Comparison of ENCODE assay signal across 1 cellular context in the genomic region with DNA sequence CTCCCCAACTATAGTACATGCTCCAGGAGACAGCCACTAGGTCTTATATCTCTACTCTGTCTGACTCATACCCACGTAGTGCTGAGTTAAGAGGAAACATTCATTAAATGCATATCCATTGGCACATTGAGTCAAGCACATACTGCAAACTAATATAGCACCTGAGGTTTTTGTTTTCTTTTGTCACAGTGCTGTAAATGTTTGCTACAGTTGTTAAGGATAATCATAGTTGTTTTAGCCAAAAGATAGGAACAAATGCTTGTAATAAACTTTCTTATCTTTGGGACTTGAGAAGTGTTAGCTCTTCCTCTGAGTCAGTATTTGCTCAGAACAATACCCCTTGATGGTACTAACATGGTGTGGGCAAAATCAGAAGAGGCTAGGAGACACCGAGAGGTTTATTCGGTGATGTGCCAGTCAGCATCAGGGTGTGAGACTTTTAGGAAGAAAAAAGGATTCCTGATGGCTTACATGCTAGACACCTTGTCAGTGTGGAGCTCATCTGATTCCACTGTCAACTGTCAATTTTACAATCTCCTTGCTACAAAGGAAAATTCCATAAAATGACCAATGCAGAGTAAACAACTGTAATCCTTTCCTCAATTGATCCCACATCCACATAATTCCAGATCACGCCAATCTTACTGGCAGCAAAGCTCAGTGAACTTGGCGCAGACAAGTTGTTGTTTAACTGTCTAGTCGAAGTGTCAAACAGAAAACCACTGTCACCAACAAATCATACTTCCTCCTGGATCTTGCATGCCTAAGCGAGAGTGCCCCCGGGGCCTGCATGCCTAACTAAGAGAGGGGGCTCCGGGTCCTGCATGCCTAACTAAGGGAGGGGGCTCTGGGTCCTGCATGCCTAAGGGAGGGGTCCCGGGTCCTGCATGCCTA.
TF ChIP-seq lines count a peak whose summit lies in the region.

No MANE protein-coding gene starts in this region.

TF ChIP-seq in HepG2, 621 proteins besides CTCF, POLR2A, EP300 and RAD21 (continued from another document and continues in another):
- no peak; the same call in 1 of the 2 replicates for TF ChIP-seq ZNF12 (CRISPR knock-in tag; IDR thresholded peaks at IDR 0.05)
- peak; percentile 86 for TF ChIP-seq ELF3 (CRISPR knock-in tag; IDR thresholded peaks at IDR 0.05)
- TF ChIP-seq, protein P1, sequence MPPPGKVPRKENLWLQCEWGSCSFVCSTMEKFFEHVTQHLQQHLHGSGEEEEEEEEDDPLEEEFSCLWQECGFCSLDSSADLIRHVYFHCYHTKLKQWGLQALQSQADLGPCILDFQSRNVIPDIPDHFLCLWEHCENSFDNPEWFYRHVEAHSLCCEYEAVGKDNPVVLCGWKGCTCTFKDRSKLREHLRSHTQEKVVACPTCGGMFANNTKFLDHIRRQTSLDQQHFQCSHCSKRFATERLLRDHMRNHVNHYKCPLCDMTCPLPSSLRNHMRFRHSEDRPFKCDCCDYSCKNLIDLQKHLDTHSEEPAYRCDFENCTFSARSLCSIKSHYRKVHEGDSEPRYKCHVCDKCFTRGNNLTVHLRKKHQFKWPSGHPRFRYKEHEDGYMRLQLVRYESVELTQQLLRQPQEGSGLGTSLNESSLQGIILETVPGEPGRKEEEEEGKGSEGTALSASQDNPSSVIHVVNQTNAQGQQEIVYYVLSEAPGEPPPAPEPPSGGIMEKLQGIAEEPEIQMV (CRISPR knock-in tag; IDR thresholded peaks at IDR 0.05; ENCODE audit: low read depth) = no peak
- TF ChIP-seq SOX6 (IDR thresholded peaks at IDR 0.05) = no peak
- peak; percentile 86 for TF ChIP-seq SOX6 (CRISPR knock-in tag; IDR thresholded peaks at IDR 0.05)
- TF ChIP-seq SP140L (CRISPR knock-in tag; IDR thresholded peaks at IDR 0.05; ENCODE audit: borderline replicate concordance) = 0 out of 2 replicates have a peak, but pooled peaks have one; percentile 18
- no peak for TF ChIP-seq ETV6 (CRISPR knock-in tag; conservative IDR thresholded peaks at IDR 0.05)
- peak; percentile 93 for TF ChIP-seq ZNF331 (CRISPR knock-in tag; IDR thresholded peaks at IDR 0.05)
- TF ChIP-seq JDP2 (CRISPR knock-in tag; IDR thresholded peaks at IDR 0.05; ENCODE audit: borderline replicate concordance) = no peak
- TF ChIP-seq, protein P2, sequence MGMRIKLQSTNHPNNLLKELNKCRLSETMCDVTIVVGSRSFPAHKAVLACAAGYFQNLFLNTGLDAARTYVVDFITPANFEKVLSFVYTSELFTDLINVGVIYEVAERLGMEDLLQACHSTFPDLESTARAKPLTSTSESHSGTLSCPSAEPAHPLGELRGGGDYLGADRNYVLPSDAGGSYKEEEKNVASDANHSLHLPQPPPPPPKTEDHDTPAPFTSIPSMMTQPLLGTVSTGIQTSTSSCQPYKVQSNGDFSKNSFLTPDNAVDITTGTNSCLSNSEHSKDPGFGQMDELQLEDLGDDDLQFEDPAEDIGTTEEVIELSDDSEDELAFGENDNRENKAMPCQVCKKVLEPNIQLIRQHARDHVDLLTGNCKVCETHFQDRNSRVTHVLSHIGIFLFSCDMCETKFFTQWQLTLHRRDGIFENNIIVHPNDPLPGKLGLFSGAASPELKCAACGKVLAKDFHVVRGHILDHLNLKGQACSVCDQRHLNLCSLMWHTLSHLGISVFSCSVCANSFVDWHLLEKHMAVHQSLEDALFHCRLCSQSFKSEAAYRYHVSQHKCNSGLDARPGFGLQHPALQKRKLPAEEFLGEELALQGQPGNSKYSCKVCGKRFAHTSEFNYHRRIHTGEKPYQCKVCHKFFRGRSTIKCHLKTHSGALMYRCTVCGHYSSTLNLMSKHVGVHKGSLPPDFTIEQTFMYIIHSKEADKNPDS (CRISPR knock-in tag; IDR thresholded peaks at IDR 0.05) = no peak
- TF ChIP-seq RBM22 (optimal IDR thresholded peaks at IDR 0.05; ENCODE audit: low read length) = peak; percentile 19
- no peak for TF ChIP-seq ARNT (IDR thresholded peaks at IDR 0.05)
- no peak for TF ChIP-seq CENPT (CRISPR knock-in tag; IDR thresholded peaks at IDR 0.05; ENCODE audit: low read depth)
- TF ChIP-seq, protein P3, sequence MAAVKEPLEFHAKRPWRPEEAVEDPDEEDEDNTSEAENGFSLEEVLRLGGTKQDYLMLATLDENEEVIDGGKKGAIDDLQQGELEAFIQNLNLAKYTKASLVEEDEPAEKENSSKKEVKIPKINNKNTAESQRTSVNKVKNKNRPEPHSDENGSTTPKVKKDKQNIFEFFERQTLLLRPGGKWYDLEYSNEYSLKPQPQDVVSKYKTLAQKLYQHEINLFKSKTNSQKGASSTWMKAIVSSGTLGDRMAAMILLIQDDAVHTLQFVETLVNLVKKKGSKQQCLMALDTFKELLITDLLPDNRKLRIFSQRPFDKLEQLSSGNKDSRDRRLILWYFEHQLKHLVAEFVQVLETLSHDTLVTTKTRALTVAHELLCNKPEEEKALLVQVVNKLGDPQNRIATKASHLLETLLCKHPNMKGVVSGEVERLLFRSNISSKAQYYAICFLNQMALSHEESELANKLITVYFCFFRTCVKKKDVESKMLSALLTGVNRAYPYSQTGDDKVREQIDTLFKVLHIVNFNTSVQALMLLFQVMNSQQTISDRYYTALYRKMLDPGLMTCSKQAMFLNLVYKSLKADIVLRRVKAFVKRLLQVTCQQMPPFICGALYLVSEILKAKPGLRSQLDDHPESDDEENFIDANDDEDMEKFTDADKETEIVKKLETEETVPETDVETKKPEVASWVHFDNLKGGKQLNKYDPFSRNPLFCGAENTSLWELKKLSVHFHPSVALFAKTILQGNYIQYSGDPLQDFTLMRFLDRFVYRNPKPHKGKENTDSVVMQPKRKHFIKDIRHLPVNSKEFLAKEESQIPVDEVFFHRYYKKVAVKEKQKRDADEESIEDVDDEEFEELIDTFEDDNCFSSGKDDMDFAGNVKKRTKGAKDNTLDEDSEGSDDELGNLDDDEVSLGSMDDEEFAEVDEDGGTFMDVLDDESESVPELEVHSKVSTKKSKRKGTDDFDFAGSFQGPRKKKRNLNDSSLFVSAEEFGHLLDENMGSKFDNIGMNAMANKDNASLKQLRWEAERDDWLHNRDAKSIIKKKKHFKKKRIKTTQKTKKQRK (IDR thresholded peaks at IDR 0.05; ENCODE audit: low read length) = no peak
- TF ChIP-seq REL (CRISPR knock-in tag; conservative IDR thresholded peaks at IDR 0.05) = no peak
- TF ChIP-seq NCOA2 (CRISPR knock-in tag; IDR thresholded peaks at IDR 0.05) = peak; percentile 49
- TF ChIP-seq ZNF432 (CRISPR knock-in tag; IDR thresholded peaks at IDR 0.05; ENCODE audit: borderline replicate concordance) = no peak
- peak; percentile 24; the same call in 1 of the 2 replicates for TF ChIP-seq ZNF547 (CRISPR knock-in tag; IDR thresholded peaks at IDR 0.05)
- no peak for TF ChIP-seq ZNF7 (CRISPR knock-in tag; IDR thresholded peaks at IDR 0.05)
- TF ChIP-seq ZMYM2 (CRISPR knock-in tag; IDR thresholded peaks at IDR 0.05) = no peak
- TF ChIP-seq, protein P4, sequence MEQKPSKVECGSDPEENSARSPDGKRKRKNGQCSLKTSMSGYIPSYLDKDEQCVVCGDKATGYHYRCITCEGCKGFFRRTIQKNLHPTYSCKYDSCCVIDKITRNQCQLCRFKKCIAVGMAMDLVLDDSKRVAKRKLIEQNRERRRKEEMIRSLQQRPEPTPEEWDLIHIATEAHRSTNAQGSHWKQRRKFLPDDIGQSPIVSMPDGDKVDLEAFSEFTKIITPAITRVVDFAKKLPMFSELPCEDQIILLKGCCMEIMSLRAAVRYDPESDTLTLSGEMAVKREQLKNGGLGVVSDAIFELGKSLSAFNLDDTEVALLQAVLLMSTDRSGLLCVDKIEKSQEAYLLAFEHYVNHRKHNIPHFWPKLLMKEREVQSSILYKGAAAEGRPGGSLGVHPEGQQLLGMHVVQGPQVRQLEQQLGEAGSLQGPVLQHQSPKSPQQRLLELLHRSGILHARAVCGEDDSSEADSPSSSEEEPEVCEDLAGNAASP (CRISPR knock-in tag; IDR thresholded peaks at IDR 0.05; ENCODE audit: borderline replicate concordance) = 0 out of 2 replicates have a peak, but pooled peaks have one; percentile 47
- TF ChIP-seq, protein P5, sequence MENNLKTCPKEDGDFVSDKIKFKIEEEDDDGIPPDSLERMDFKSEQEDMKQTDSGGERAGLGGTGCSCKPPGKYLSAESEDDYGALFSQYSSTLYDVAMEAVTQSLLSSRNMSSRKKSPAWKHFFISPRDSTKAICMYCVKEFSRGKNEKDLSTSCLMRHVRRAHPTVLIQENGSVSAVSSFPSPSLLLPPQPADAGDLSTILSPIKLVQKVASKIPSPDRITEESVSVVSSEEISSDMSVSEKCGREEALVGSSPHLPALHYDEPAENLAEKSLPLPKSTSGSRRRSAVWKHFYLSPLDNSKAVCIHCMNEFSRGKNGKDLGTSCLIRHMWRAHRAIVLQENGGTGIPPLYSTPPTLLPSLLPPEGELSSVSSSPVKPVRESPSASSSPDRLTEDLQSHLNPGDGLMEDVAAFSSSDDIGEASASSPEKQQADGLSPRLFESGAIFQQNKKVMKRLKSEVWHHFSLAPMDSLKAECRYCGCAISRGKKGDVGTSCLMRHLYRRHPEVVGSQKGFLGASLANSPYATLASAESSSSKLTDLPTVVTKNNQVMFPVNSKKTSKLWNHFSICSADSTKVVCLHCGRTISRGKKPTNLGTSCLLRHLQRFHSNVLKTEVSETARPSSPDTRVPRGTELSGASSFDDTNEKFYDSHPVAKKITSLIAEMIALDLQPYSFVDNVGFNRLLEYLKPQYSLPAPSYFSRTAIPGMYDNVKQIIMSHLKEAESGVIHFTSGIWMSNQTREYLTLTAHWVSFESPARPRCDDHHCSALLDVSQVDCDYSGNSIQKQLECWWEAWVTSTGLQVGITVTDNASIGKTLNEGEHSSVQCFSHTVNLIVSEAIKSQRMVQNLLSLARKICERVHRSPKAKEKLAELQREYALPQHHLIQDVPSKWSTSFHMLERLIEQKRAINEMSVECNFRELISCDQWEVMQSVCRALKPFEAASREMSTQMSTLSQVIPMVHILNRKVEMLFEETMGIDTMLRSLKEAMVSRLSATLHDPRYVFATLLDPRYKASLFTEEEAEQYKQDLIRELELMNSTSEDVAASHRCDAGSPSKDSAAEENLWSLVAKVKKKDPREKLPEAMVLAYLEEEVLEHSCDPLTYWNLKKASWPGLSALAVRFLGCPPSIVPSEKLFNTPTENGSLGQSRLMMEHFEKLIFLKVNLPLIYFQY (CRISPR knock-in tag; IDR thresholded peaks at IDR 0.05; ENCODE audit: borderline replicate concordance) = no peak
- TF ChIP-seq ZNF615 (CRISPR knock-in tag; IDR thresholded peaks at IDR 0.05; ENCODE audit: borderline replicate concordance) = 0 out of 2 replicates have a peak, but pooled peaks have one; percentile 51
- no peak for TF ChIP-seq ZNF781 (CRISPR knock-in tag; IDR thresholded peaks at IDR 0.05; ENCODE audit: borderline replicate concordance, not compliant biosample characterization)
- TF ChIP-seq ZNF550 (CRISPR knock-in tag; IDR thresholded peaks at IDR 0.05; ENCODE audit: borderline replicate concordance) = no peak
- TF ChIP-seq, protein P6, sequence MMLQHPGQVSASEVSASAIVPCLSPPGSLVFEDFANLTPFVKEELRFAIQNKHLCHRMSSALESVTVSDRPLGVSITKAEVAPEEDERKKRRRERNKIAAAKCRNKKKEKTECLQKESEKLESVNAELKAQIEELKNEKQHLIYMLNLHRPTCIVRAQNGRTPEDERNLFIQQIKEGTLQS (CRISPR knock-in tag; IDR thresholded peaks at IDR 0.05) = 0 out of 2 replicates have a peak, but pooled peaks have one; percentile 2
- no peak for TF ChIP-seq HMGA1 (CRISPR knock-in tag; conservative IDR thresholded peaks at IDR 0.05)
- TF ChIP-seq ZNF510 (CRISPR knock-in tag; IDR thresholded peaks at IDR 0.05; ENCODE audit: low read depth) = no peak
- TF ChIP-seq LCORL (IDR thresholded peaks at IDR 0.05) = no peak
- TF ChIP-seq LCORL (CRISPR knock-in tag; IDR thresholded peaks at IDR 0.05) = peak; percentile 46; the same call in 1 of the 2 replicates
- TF ChIP-seq, protein P7, sequence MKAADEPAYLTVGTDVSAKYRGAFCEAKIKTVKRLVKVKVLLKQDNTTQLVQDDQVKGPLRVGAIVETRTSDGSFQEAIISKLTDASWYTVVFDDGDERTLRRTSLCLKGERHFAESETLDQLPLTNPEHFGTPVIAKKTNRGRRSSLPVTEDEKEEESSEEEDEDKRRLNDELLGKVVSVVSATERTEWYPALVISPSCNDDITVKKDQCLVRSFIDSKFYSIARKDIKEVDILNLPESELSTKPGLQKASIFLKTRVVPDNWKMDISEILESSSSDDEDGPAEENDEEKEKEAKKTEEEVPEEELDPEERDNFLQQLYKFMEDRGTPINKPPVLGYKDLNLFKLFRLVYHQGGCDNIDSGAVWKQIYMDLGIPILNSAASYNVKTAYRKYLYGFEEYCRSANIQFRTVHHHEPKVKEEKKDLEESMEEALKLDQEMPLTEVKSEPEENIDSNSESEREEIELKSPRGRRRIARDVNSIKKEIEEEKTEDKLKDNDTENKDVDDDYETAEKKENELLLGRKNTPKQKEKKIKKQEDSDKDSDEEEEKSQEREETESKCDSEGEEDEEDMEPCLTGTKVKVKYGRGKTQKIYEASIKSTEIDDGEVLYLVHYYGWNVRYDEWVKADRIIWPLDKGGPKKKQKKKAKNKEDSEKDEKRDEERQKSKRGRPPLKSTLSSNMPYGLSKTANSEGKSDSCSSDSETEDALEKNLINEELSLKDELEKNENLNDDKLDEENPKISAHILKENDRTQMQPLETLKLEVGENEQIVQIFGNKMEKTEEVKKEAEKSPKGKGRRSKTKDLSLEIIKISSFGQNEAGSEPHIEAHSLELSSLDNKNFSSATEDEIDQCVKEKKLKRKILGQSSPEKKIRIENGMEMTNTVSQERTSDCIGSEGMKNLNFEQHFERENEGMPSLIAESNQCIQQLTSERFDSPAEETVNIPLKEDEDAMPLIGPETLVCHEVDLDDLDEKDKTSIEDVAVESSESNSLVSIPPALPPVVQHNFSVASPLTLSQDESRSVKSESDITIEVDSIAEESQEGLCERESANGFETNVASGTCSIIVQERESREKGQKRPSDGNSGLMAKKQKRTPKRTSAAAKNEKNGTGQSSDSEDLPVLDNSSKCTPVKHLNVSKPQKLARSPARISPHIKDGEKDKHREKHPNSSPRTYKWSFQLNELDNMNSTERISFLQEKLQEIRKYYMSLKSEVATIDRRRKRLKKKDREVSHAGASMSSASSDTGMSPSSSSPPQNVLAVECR (CRISPR knock-in tag; IDR thresholded peaks at IDR 0.05; ENCODE audit: borderline replicate concordance) = peak; percentile 51; the same call in 1 of the 2 replicates
- TF ChIP-seq, protein P8, sequence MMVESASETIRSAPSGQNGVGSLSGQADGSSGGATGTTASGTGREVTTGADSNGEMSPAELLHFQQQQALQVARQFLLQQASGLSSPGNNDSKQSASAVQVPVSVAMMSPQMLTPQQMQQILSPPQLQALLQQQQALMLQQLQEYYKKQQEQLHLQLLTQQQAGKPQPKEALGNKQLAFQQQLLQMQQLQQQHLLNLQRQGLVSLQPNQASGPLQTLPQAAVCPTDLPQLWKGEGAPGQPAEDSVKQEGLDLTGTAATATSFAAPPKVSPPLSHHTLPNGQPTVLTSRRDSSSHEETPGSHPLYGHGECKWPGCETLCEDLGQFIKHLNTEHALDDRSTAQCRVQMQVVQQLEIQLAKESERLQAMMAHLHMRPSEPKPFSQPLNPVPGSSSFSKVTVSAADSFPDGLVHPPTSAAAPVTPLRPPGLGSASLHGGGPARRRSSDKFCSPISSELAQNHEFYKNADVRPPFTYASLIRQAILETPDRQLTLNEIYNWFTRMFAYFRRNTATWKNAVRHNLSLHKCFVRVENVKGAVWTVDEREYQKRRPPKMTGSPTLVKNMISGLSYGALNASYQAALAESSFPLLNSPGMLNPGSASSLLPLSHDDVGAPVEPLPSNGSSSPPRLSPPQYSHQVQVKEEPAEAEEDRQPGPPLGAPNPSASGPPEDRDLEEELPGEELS (CRISPR knock-in tag; IDR thresholded peaks at IDR 0.05) = peak; percentile 80
- no peak for TF ChIP-seq ZNF879 (CRISPR knock-in tag; IDR thresholded peaks at IDR 0.05)
